6 cellular contexts compared by ENCODE assay signal in the genomic region with DNA sequence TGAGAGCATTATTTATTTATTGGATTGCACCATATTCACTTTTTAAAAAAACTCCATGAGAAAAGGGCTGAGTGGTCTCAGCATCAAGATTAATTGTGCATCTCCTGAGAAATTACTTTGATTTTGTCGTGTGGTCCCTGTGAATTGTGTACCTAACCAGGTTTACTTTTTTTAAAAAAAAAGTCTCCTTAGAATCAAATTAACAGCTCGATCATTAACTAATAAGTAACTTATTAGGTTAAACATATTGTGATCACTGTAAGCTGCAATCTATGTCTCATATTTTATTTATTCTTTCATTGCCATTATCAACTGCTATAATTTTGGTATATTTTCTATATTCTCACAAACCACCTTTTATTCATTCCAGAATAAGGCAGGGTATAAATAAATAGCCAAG.
"Had no signal": no experiment of that assay in that cellular context is flagged by ENCODE, and none has a peak within 500 bp of the region (broad histone marks: within the 10 kb centered on the region; RNA-seq: fewer than 3 reads in every experiment).

No MANE protein-coding gene starts in this region.

- FAIRE-seq: HepG2, HTR-8/SVneo, K562 had no signal

- DNase-seq: IMR-90, KBM-7 had no signal

- H3K4me3 ChIP-seq: K562 had no signal

- ATAC-seq: HepG2, K562 had no signal

- H3K27ac ChIP-seq: HL-60 had no signal
